ENCODE assay signal across 8 cellular contexts in the genomic region with DNA sequence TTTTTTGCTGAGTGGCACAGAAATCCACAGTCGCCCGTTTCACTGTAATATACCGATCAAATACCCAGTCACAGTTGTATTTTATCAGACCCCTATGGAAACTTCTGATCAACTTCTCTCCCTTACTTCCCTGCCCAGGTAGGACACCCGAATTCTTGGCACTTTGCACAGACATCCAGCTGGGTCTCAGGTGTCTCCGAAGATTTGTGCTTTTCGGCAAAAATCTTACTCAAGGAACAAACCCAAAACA. TPM values are rescaled to one million over a fixed set of nuclear protein-coding genes. Genes with fewer than 3 reads are reported as not detected.
DNase-seq lines count a peak whose midpoint lies in the region; ATAC-seq and TF ChIP-seq lines count a peak whose summit lies in the region.

No MANE protein-coding gene starts in this region.

- no peak for TF ChIP-seq RAD21 in liver (IDR thresholded peaks at IDR 0.05)

- no peak for TF ChIP-seq POLR2A in thyroid gland (IDR thresholded peaks at IDR 0.05)

- H3K27me3 ChIP-seq in ascending aorta: no peaks in the 10 kb centered on the region
- no peaks in the 10 kb centered on the region for H3K27me3 ChIP-seq in liver (ENCODE audit: control insufficient read depth in 4 of 4, insufficient read depth in 4 of 4, low read length in 3 of 4)
- H3K27me3 ChIP-seq in thyroid gland: no peaks in the 10 kb centered on the region

- no peak overlapping the region for H3K9ac ChIP-seq in liver (ENCODE audit: low read depth in 1 of 2, low read length in 2 of 2)

- H3K36me3 Mint-ChIP-seq in activated CD4-positive, alpha-beta T cell treated with anti-CD3 and anti-CD28 coated beads, Interleukin-2, amount 10 ng/mL, durations not matched to agents 7 days and 5 days (ENCODE audit: low read depth): peaks cover 8% of the 10 kb centered on the region

- H3K4me1 Mint-ChIP-seq in activated CD4-positive, alpha-beta T cell treated with anti-CD3 and anti-CD28 coated beads, Interleukin-2, amount 10 ng/mL, durations not matched to agents 7 days and 5 days: peaks cover 54% of the 10 kb centered on the region

- H3K27ac ChIP-seq in ascending aorta: peak overlapping the region in 1 of 2 donors; percentile 41
- peak overlapping the region; percentile 65 to 71 for H3K27ac ChIP-seq in liver (ENCODE audit: low read depth in 1 of 2, low read length in 2 of 2)
- H3K27ac ChIP-seq in thyroid gland: peak overlapping the region in 2 of 3 donors; percentile 51 to 63

- TF ChIP-seq CTCF in ascending aorta (IDR thresholded peaks at IDR 0.05) (no peak), liver (IDR thresholded peaks at IDR 0.05; ENCODE audit: low read depth, low read length, missing input control) (no peak), thyroid gland (IDR thresholded peaks at IDR 0.05) (no peak)

- ATAC-seq in HG03521 (IDR thresholded peaks at IDR 0.05; ENCODE audit: unreplicated experiment) (no peak), GM18909 (IDR thresholded peaks at IDR 0.05; ENCODE audit: poor library complexity, unreplicated experiment) (no peak)

- H3K4me3 ChIP-seq in ascending aorta (peak overlapping the region; percentile 67 to 95), liver (ENCODE audit: low read depth in 1 of 3, low read length in 3 of 3) (peak overlapping the region in 1 of 3 donors; percentile 60), thyroid gland (replicated peaks in 1 of 3) (peak overlapping the region in 2 of 3 donors; percentile 48 to 49)

- peaks cover 0 to 4% of the 10 kb centered on the region in 2 donors for H3K4me1 ChIP-seq in ascending aorta
- peaks cover 5 to 22% (median 14%) of the 10 kb centered on the region in 4 donors for H3K4me1 ChIP-seq in liver (ENCODE audit: control insufficient read depth in 4 of 4, insufficient read depth in 4 of 4, low read length in 3 of 4)
- H3K4me1 ChIP-seq in thyroid gland: peaks cover 4 to 14% of the 10 kb centered on the region in 2 donors

- no peaks in the 10 kb centered on the region for H3K27me3 Mint-ChIP-seq in activated CD4-positive, alpha-beta T cell treated with anti-CD3 and anti-CD28 coated beads, Interleukin-2, amount 10 ng/mL, durations not matched to agents 7 days and 5 days

- peak overlapping the region; percentile 79 for H3K27ac Mint-ChIP-seq in activated CD4-positive, alpha-beta T cell treated with anti-CD3 and anti-CD28 coated beads, Interleukin-2, amount 10 ng/mL, durations not matched to agents 7 days and 5 days

- DNase-seq in activated CD4-positive, alpha-beta T cell treated with anti-CD3 and anti-CD28 coated beads, Interleukin-2, amount 10 ng/mL, durations not matched to agents 7 days and 5 days: no peak
- DNase-seq in activated CD4-positive, alpha-beta T cell treated with anti-CD3 and anti-CD28 coated beads, Interleukin-2, amount 50 U/mL, for 48 hours: no peak
- no peak for DNase-seq in ascending aorta (ENCODE audit: low spot score in 2 of 2)
- DNase-seq in thyroid gland: no peak
- no peak for DNase-seq in dermis blood vessel endothelial cell

- intact Hi-C loops in ascending aorta (cut with DNase I) (no loop called here), thyroid gland (cut with DNase I) (no loop called here)

- H3K9me3 Mint-ChIP-seq in activated CD4-positive, alpha-beta T cell treated with anti-CD3 and anti-CD28 coated beads, Interleukin-2, amount 10 ng/mL, durations not matched to agents 7 days and 5 days: no peaks in the 10 kb centered on the region

- 36% methylated on average over 6 of the region's 6 CpGs for WGBS in liver
- WGBS in thyroid gland, 2 donors: 9 to 18% methylated on average over 6 of the region's 6 CpGs

- peak overlapping the region; percentile 82 for H3K4me3 Mint-ChIP-seq in activated CD4-positive, alpha-beta T cell treated with anti-CD3 and anti-CD28 coated beads, Interleukin-2, amount 10 ng/mL, durations not matched to agents 7 days and 5 days

- H3K36me3 ChIP-seq in ascending aorta: no peaks in the 10 kb centered on the region
- peaks cover 0 to 8% (median 3%) of the 10 kb centered on the region in 4 donors for H3K36me3 ChIP-seq in liver (ENCODE audit: control insufficient read depth in 4 of 4, insufficient read depth in 3 of 4, low read depth in 1 of 4, low read length in 3 of 4)
- no peaks in the 10 kb centered on the region for H3K36me3 ChIP-seq in thyroid gland

- H3K9me3 ChIP-seq in ascending aorta (no peaks in the 10 kb centered on the region), liver (ENCODE audit: control insufficient read depth in 4 of 4, low read length in 3 of 4) (no peaks in the 10 kb centered on the region), thyroid gland (no peaks in the 10 kb centered on the region)

- CTCF ChIA-PET in activated CD4-positive, alpha-beta T cell treated with anti-CD3 and anti-CD28 coated beads, Interleukin-2, amount 10 ng/mL, durations not matched to agents 7 days and 5 days (lab: Charles Lee): interaction anchor here (0.6 to 1.9 kb wide), 3 partner anchors 12 to 101 kb away, joined by 3 to 5 read pairs (median 3); no protein-coding TSS in a partner anchor

- POLR2A ChIA-PET in activated CD4-positive, alpha-beta T cell treated with anti-CD3 and anti-CD28 coated beads, Interleukin-2, amount 10 ng/mL, durations not matched to agents 7 days and 5 days (lab: Charles Lee): no interaction called here

TF ChIP-seq in liver, 16 proteins besides CTCF, POLR2A, EP300 and RAD21:
- TF ChIP-seq TAF1 (conservative IDR thresholded peaks at IDR 0.05): no peak
TF ChIP-seq in liver: peak in this region for 0.

RNA-seq across cellular contexts. Expression of a gene that starts 0.6 kb away (rescaled TPM):
- total RNA-seq in activated CD4-positive, alpha-beta T cell treated with anti-CD3 and anti-CD28 coated beads, Interleukin-2, amount 10 ng/mL, durations not matched to agents 7 days and 5 days: 1 to 10 TPM; 9.0 to 9.6 TPM
- not detected for total RNA-seq in ascending aorta
- 1 to 10 TPM; 2.4 to 3.0 TPM for total RNA-seq in liver
- 1 to 10 TPM in 1 of 2 donors, under 1 TPM in 1; 0.87 to 3.1 TPM for polyA plus RNA-seq in liver
- 1 to 10 TPM; 4.4 to 5.4 (median 5.2) TPM for total RNA-seq in thyroid gland
- 2.0 and 3.9 TPM in 2 replicates for total RNA-seq in dermis blood vessel endothelial cell
